Comparison of ENCODE assay signal across 11 cellular contexts in genomic region chr2:26316041-26316440, GRCh38. TPM values are rescaled to one million over a fixed set of nuclear protein-coding genes. Genes with fewer than 3 reads are reported as not detected.
DNase-seq lines count a peak whose midpoint lies in the region; ATAC-seq and TF ChIP-seq lines count a peak whose summit lies in the region.
"Had no signal": no experiment of that assay in that cellular context is flagged by ENCODE, and none has a peak within 500 bp of the region (broad histone marks: within the 10 kb centered on the region; RNA-seq: fewer than 3 reads in every experiment).

No MANE protein-coding gene starts in this region.

- no peaks in the 10 kb centered on the region for H3K9me3 ChIP-seq in ascending aorta
- H3K9me3 ChIP-seq in body of pancreas = no peaks in the 10 kb centered on the region

- WGBS in body of pancreas, 2 donors = 0 to 55% methylated on average over 1 to 2 of the region's 2 CpGs

- no peak for TF ChIP-seq POLR2A in body of pancreas (IDR thresholded peaks at IDR 0.05)

- peak; percentile 23 for TF ChIP-seq CTCF in activated CD8-positive, alpha-beta T cell treated with anti-CD3 and anti-CD28 coated beads for 36 hours (IDR thresholded peaks at IDR 0.05)
- TF ChIP-seq CTCF in osteocyte (IDR thresholded peaks at IDR 0.05) = peak; percentile 35
- no peak for TF ChIP-seq CTCF in ascending aorta (IDR thresholded peaks at IDR 0.05)
- peak in 1 of 7 experiments; percentile 20 for TF ChIP-seq CTCF in body of pancreas (IDR thresholded peaks at IDR 0.05)

- intact Hi-C loops in activated CD8-positive, alpha-beta T cell treated with anti-CD3 and anti-CD28 coated beads for 36 hours (cut with micrococcal nuclease) = no loop called here
- intact Hi-C loops in ascending aorta (cut with DNase I) = no loop called here
- intact Hi-C loops in body of pancreas (cut with DNase I) = no loop called here
- intact Hi-C loops in Right ventricle myocardium inferior (cut with DNase I) = no loop called here

- no peaks in the 10 kb centered on the region for H3K4me1 ChIP-seq in ascending aorta
- no peaks in the 10 kb centered on the region for H3K4me1 ChIP-seq in body of pancreas

- H3K27me3 Mint-ChIP-seq in activated CD8-positive, alpha-beta T cell treated with anti-CD3 and anti-CD28 coated beads for 36 hours = no peaks in the 10 kb centered on the region
- H3K27me3 Mint-ChIP-seq in osteocyte (ENCODE audit: unreplicated experiment) = peaks cover 40% of the 10 kb centered on the region

- H3K27me3 ChIP-seq in ascending aorta (no peaks in the 10 kb centered on the region), body of pancreas (no peaks in the 10 kb centered on the region)

- no peak overlapping the region for H3K27ac Mint-ChIP-seq in activated CD8-positive, alpha-beta T cell treated with anti-CD3 and anti-CD28 coated beads for 36 hours
- H3K27ac Mint-ChIP-seq in osteocyte (ENCODE audit: unreplicated experiment) = no peak overlapping the region

- POLR2A ChIA-PET in activated CD8-positive, alpha-beta T cell treated with anti-CD3 and anti-CD28 coated beads for 36 hours (lab: Charles Lee) = no interaction called here

- H3K27ac ChIP-seq in ascending aorta (no peak overlapping the region), body of pancreas (no peak overlapping the region)

- H3K36me3 Mint-ChIP-seq in activated CD8-positive, alpha-beta T cell treated with anti-CD3 and anti-CD28 coated beads for 36 hours (ENCODE audit: low read depth) = no peaks in the 10 kb centered on the region
- H3K36me3 Mint-ChIP-seq in osteocyte (ENCODE audit: unreplicated experiment) = no peaks in the 10 kb centered on the region

- no peaks in the 10 kb centered on the region for H3K4me1 Mint-ChIP-seq in activated CD8-positive, alpha-beta T cell treated with anti-CD3 and anti-CD28 coated beads for 36 hours (ENCODE audit: low read depth)
- no peaks in the 10 kb centered on the region for H3K4me1 Mint-ChIP-seq in osteocyte (ENCODE audit: unreplicated experiment)

- H3K36me3 ChIP-seq in ascending aorta (no peaks in the 10 kb centered on the region), body of pancreas (replicated peaks in 1 of 2; ENCODE audit: insufficient read depth in 1 of 2, low read depth in 2 of 2) (no peaks in the 10 kb centered on the region)

- CTCF ChIA-PET in activated CD8-positive, alpha-beta T cell treated with anti-CD3 and anti-CD28 coated beads for 36 hours (lab: Charles Lee) = interaction anchor here (1.4 to 3.2 kb wide), 2 partner anchors 15 to 16 kb away, joined by 3 to 12 read pairs; no protein-coding TSS in a partner anchor

- no peak overlapping the region for H3K4me3 ChIP-seq in ascending aorta
- no peak overlapping the region for H3K4me3 ChIP-seq in body of pancreas
- H3K4me3 ChIP-seq: dorsolateral prefrontal cortex had no signal

- DNase-seq in NCI-H2227 (lab: John Stamatoyannopoulos, UW; ENCODE audit: unreplicated experiment) = peak; percentile 11
- no peak for DNase-seq in NCI-H2227 treated with DMSO at 0.1 percent for 48 hours (lab: John Stamatoyannopoulos, UW)
- peak; percentile 14 for DNase-seq in M059J (ENCODE audit: low read depth)
- DNase-seq in activated CD8-positive, alpha-beta T cell treated with anti-CD3 and anti-CD28 coated beads for 36 hours = peak; percentile 12
- no peak for DNase-seq in osteocyte (ENCODE audit: extremely low spot score, unreplicated experiment)
- DNase-seq in ascending aorta (ENCODE audit: low spot score in 2 of 2) = no peak
- DNase-seq in body of pancreas = no peak
- DNase-seq in Right ventricle myocardium inferior (ENCODE audit: missing footprints) = no peak
- DNase-seq: dorsolateral prefrontal cortex, retina, SW 1271 had no signal

- no peaks in the 10 kb centered on the region for H3K9me3 Mint-ChIP-seq in activated CD8-positive, alpha-beta T cell treated with anti-CD3 and anti-CD28 coated beads for 36 hours
- no peaks in the 10 kb centered on the region for H3K9me3 Mint-ChIP-seq in osteocyte (ENCODE audit: unreplicated experiment)

- ATAC-seq in activated CD8-positive, alpha-beta T cell treated with anti-CD3 and anti-CD28 coated beads for 36 hours = peak; percentile 42
- ATAC-seq in body of pancreas = no peak
- ATAC-seq in Right ventricle myocardium inferior = no peak

- no peak overlapping the region for H3K4me3 Mint-ChIP-seq in activated CD8-positive, alpha-beta T cell treated with anti-CD3 and anti-CD28 coated beads for 36 hours
- H3K4me3 Mint-ChIP-seq in osteocyte (ENCODE audit: unreplicated experiment) = no peak overlapping the region

RNA-seq across cellular contexts. Expression of gene SELENOI, which starts 29.9 kb away (rescaled TPM):
- total RNA-seq in M059J (2014; rRNA removed; shearing (Covaris generic)) = 11.6 and 19.8 TPM in 2 replicates
- total RNA-seq in activated CD8-positive, alpha-beta T cell treated with anti-CD3 and anti-CD28 coated beads for 36 hours = 10 to 100 TPM; 38.9 to 39.1 TPM
- total RNA-seq in osteocyte (13.3 and 16.1 TPM in 2 replicates), ascending aorta (2.2 TPM), body of pancreas (10 to 100 TPM; 10.4 to 31.3 TPM), Right ventricle myocardium inferior (14.3 TPM)

RNA-seq across cellular contexts. Expression of gene ADGRF3, which starts 30.5 kb away (rescaled TPM):
- total RNA-seq in M059J (2014; rRNA removed; shearing (Covaris generic)) = 0.10 and 0.12 TPM in 2 replicates
- 1 to 10 TPM; 4.8 to 5.7 TPM for total RNA-seq in activated CD8-positive, alpha-beta T cell treated with anti-CD3 and anti-CD28 coated beads for 36 hours
- total RNA-seq in osteocyte = 0.24 and 0.56 TPM in 2 replicates
- total RNA-seq in ascending aorta = not detected
- not detected for total RNA-seq in body of pancreas
- total RNA-seq in Right ventricle myocardium inferior = 0.16 TPM

Comparison
In these comparisons a context has a peak if more than half of its experiments do, and no peak if none do; other contexts are left out.
1. DNase-seq: peak in NCI-H2227 (single experiment), M059J (single experiment) and activated CD8-positive, alpha-beta T cell treated with anti-CD3 and anti-CD28 coated beads for 36 hours (single experiment); none in NCI-H2227 treated with DMSO at 0.1 percent for 48 hours (single experiment), osteocyte (single experiment), ascending aorta (0 of 2), body of pancreas (0 of 4) and Right ventricle myocardium inferior (single experiment).
2. CTCF ChIP-seq: peak in activated CD8-positive, alpha-beta T cell treated with anti-CD3 and anti-CD28 coated beads for 36 hours (single experiment) and osteocyte (single experiment); none in ascending aorta (0 of 3).